ENCODE assay signal across 2 cellular contexts in genomic region chr2:16625201-16625729, GRCh38.
TF ChIP-seq lines count a peak whose summit lies in the region.

No MANE protein-coding gene starts in this region.

TF ChIP-seq in liver, 16 proteins besides CTCF, POLR2A, EP300 and RAD21:
- TF ChIP-seq, protein P1, sequence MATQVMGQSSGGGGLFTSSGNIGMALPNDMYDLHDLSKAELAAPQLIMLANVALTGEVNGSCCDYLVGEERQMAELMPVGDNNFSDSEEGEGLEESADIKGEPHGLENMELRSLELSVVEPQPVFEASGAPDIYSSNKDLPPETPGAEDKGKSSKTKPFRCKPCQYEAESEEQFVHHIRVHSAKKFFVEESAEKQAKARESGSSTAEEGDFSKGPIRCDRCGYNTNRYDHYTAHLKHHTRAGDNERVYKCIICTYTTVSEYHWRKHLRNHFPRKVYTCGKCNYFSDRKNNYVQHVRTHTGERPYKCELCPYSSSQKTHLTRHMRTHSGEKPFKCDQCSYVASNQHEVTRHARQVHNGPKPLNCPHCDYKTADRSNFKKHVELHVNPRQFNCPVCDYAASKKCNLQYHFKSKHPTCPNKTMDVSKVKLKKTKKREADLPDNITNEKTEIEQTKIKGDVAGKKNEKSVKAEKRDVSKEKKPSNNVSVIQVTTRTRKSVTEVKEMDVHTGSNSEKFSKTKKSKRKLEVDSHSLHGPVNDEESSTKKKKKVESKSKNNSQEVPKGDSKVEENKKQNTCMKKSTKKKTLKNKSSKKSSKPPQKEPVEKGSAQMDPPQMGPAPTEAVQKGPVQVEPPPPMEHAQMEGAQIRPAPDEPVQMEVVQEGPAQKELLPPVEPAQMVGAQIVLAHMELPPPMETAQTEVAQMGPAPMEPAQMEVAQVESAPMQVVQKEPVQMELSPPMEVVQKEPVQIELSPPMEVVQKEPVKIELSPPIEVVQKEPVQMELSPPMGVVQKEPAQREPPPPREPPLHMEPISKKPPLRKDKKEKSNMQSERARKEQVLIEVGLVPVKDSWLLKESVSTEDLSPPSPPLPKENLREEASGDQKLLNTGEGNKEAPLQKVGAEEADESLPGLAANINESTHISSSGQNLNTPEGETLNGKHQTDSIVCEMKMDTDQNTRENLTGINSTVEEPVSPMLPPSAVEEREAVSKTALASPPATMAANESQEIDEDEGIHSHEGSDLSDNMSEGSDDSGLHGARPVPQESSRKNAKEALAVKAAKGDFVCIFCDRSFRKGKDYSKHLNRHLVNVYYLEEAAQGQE (IDR thresholded peaks at IDR 0.05) = no peak
- peak in 1 of 2 donors; percentile 22 for TF ChIP-seq RXRA (IDR thresholded peaks at IDR 0.05)
- no peak for TF ChIP-seq ATF3 (IDR thresholded peaks at IDR 0.05)
- TF ChIP-seq SP1 (IDR thresholded peaks at IDR 0.05) = peak; percentile 27
- TF ChIP-seq NR2F2 (IDR thresholded peaks at IDR 0.05) = peak; percentile 34
- TF ChIP-seq GABPA (IDR thresholded peaks at IDR 0.05 in 1 of 2, conservative IDR thresholded peaks at IDR 0.05 in 1 of 2) = peak in 1 of 2 donors; percentile 11
- no peak for TF ChIP-seq FOXA2 (IDR thresholded peaks at IDR 0.05)
- TF ChIP-seq MAX (IDR thresholded peaks at IDR 0.05) = no peak
- no peak for TF ChIP-seq FOXA1 (IDR thresholded peaks at IDR 0.05)
- TF ChIP-seq HNF4A (conservative IDR thresholded peaks at IDR 0.05) = no peak

TF ChIP-seq in HepG2, 621 proteins besides CTCF, POLR2A, EP300 and RAD21 (continued from another document):
- TF ChIP-seq, protein P2, sequence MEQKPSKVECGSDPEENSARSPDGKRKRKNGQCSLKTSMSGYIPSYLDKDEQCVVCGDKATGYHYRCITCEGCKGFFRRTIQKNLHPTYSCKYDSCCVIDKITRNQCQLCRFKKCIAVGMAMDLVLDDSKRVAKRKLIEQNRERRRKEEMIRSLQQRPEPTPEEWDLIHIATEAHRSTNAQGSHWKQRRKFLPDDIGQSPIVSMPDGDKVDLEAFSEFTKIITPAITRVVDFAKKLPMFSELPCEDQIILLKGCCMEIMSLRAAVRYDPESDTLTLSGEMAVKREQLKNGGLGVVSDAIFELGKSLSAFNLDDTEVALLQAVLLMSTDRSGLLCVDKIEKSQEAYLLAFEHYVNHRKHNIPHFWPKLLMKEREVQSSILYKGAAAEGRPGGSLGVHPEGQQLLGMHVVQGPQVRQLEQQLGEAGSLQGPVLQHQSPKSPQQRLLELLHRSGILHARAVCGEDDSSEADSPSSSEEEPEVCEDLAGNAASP (CRISPR knock-in tag; IDR thresholded peaks at IDR 0.05; ENCODE audit: borderline replicate concordance) = no peak
- TF ChIP-seq ZNF44 (CRISPR knock-in tag; IDR thresholded peaks at IDR 0.05) (no peak), NKX3-1 (CRISPR knock-in tag; IDR thresholded peaks at IDR 0.05) (no peak), ZNF34 (CRISPR knock-in tag; IDR thresholded peaks at IDR 0.05; ENCODE audit: borderline replicate concordance) (no peak), ELK4 (CRISPR knock-in tag; IDR thresholded peaks at IDR 0.05; ENCODE audit: borderline replicate concordance) (no peak), RARA (CRISPR knock-in tag; IDR thresholded peaks at IDR 0.05) (no peak), BCL6 (CRISPR knock-in tag; IDR thresholded peaks at IDR 0.05) (no peak), MED8 (CRISPR knock-in tag; IDR thresholded peaks at IDR 0.05; ENCODE audit: insufficient replicate concordance) (no peak), ZSCAN31 (CRISPR knock-in tag; IDR thresholded peaks at IDR 0.05; ENCODE audit: low read depth) (no peak), ZNF678 (CRISPR knock-in tag; IDR thresholded peaks at IDR 0.05) (no peak), RNF2 (conservative IDR thresholded peaks at IDR 0.05; ENCODE audit: low read depth) (no peak), ZNF17 (CRISPR knock-in tag; IDR thresholded peaks at IDR 0.05) (no peak), GPBP1L1 (CRISPR knock-in tag; IDR thresholded peaks at IDR 0.05) (no peak), ZFP36L2 (CRISPR knock-in tag; IDR thresholded peaks at IDR 0.05) (no peak)
- TF ChIP-seq, protein P3, sequence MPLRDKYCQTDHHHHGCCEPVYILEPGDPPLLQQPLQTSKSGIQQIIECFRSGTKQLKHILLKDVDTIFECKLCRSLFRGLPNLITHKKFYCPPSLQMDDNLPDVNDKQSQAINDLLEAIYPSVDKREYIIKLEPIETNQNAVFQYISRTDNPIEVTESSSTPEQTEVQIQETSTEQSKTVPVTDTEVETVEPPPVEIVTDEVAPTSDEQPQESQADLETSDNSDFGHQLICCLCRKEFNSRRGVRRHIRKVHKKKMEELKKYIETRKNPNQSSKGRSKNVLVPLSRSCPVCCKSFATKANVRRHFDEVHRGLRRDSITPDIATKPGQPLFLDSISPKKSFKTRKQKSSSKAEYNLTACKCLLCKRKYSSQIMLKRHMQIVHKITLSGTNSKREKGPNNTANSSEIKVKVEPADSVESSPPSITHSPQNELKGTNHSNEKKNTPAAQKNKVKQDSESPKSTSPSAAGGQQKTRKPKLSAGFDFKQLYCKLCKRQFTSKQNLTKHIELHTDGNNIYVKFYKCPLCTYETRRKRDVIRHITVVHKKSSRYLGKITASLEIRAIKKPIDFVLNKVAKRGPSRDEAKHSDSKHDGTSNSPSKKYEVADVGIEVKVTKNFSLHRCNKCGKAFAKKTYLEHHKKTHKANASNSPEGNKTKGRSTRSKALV (CRISPR knock-in tag; IDR thresholded peaks at IDR 0.05) = no peak
